13 cellular contexts compared by ENCODE assay signal in the genomic region with DNA sequence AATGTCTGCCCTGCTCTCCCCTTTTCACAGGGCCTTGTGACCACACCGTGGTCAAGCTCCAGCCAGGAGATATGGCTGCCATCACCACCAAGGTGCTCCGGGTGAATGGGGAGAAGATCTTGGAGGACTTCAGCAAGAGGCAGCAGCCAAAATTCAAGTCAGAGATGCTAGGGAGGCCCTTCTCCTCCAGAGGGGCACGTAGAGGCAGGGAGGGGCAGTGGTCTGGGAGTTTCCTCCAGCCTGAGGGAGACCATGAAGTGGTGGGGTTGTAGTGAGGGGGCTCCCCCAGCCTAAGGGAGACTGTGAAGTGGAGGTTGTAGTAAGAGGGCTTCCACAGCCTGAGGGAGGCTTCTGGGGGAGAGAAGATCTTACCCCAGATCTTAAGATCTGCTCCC.
"Had no signal": no experiment of that assay in that cellular context is flagged by ENCODE, and none has a peak within 500 bp of the region (broad histone marks: within the 10 kb centered on the region; RNA-seq: fewer than 3 reads in every experiment).

No MANE protein-coding gene starts in this region.

- ATAC-seq: heart right ventricle, left lobe of liver had no signal

- H3K36me3 ChIP-seq: uterus had no signal

- H3K27ac ChIP-seq: coronary artery, heart right ventricle, parathyroid adenoma, thyroid gland, uterus had no signal

- H3K4me3 ChIP-seq: coronary artery, heart right ventricle, thyroid gland, uterus had no signal

- H3K27me3 ChIP-seq: heart right ventricle, thyroid gland, uterus had no signal

- DNase-seq: activated CD4-positive, alpha-beta T cell treated with anti-CD3 and anti-CD28 coated beads, Interleukin-2, amount 50 U/mL, for 1 hour; activated naive CD4-positive, alpha-beta T cell treated with Interleukin-2 at 50 U/mL for 16 hours; activated T-cell treated with anti-CD3 and anti-CD28 coated beads, Interleukin-2, amount 50 U/mL, for 1 hour; effector CD8-positive, alpha-beta T cell; heart right ventricle; islet precursor cell; stimulated activated CD4-positive, alpha-beta T cell treated with anti-CD3 and anti-CD28 coated beads, Interleukin-15, amount 100 ng/mL, for 24 hours; stimulated activated CD4-positive, alpha-beta T cell treated with anti-CD3 and anti-CD28 coated beads, Interleukin-4, amount 100 ng/mL, for 24 hours; thyroid gland; uterus had no signal

- H3K9me3 ChIP-seq: heart right ventricle, thyroid gland, uterus had no signal
